ENCODE assay signal across 8 cellular contexts in genomic region chr17:27455914-27456680, GRCh38. TPM values are rescaled to one million over a fixed set of nuclear protein-coding genes. Genes with fewer than 3 reads are reported as not detected.
A peak's percentile ranks its signal among the peaks of the same experiment; 100 is the strongest.
DNase-seq lines count a peak whose midpoint lies in the region; ATAC-seq and TF ChIP-seq lines count a peak whose summit lies in the region.

Gene KSR1 (plus strand): TSS chr17:27456448. CDS start chr17:27456644, 196 bp downstream.

- no peaks in the 10 kb centered on the region for H3K9me3 Mint-ChIP-seq in activated naive CD4-positive, alpha-beta T cell treated with anti-CD3 and anti-CD28 coated beads for 36 hours

- intact Hi-C loops in activated naive CD4-positive, alpha-beta T cell treated with anti-CD3 and anti-CD28 coated beads for 36 hours (cut with micrococcal nuclease), result loop anchor here (1.0 to 2.0 kb wide), 8 partner anchors 10 to 162 kb away; partner anchors contain the start of gene WSB1

- DNase-seq in DMS79 (lab: John Stamatoyannopoulos, UW) (peak; percentile 51), Kasumi-1 (lab: John Stamatoyannopoulos, UW) (peak; percentile 68), SK-N-MC (ENCODE audit: low read depth, low spot score) (no peak), glomerular endothelial cell (ENCODE audit: extremely low read depth, low read depth, low spot score) (no peak), omental fat pad (ENCODE audit: low spot score) (peak; percentile 46)
- peak; percentile 86 for DNase-seq in activated naive CD4-positive, alpha-beta T cell treated with anti-CD3 and anti-CD28 coated beads for 36 hours

- CTCF ChIA-PET in activated naive CD4-positive, alpha-beta T cell treated with anti-CD3 and anti-CD28 coated beads for 36 hours (lab: Charles Lee), result interaction anchor here (0.6 to 8.4 kb wide), 22 partner anchors 9 to 195 kb away, joined by 3 to 78 read pairs (median 4); no protein-coding TSS in a partner anchor

- H3K9me3 ChIP-seq in SK-N-MC (ENCODE audit: low read depth, low read length), result no peaks in the 10 kb centered on the region

- no peaks in the 10 kb centered on the region for H3K36me3 ChIP-seq in SK-N-MC (ENCODE audit: insufficient read depth, low read length)

- peaks cover 26% of the 10 kb centered on the region for H3K36me3 Mint-ChIP-seq in activated naive CD4-positive, alpha-beta T cell treated with anti-CD3 and anti-CD28 coated beads for 36 hours (ENCODE audit: low read depth)

- peaks cover 42% of the 10 kb centered on the region for H3K4me1 Mint-ChIP-seq in activated naive CD4-positive, alpha-beta T cell treated with anti-CD3 and anti-CD28 coated beads for 36 hours (ENCODE audit: low read depth)

- H3K27ac ChIP-seq in SK-N-MC (no peak within 1 kb of the TSS), temporal lobe (ENCODE audit: low read depth, low read length) (peak within 1 kb of the TSS; percentile 67)

- no peak for TF ChIP-seq CTCF in omental fat pad (IDR thresholded peaks at IDR 0.05)

- peak; percentile 78 for ATAC-seq in GM21619 (IDR thresholded peaks at IDR 0.05; ENCODE audit: unreplicated experiment)
- ATAC-seq in omental fat pad (ENCODE audit: low FRiP score), result peak; percentile 95

- H3K4me3 ChIP-seq in SK-N-MC, result peak within 1 kb of the TSS; percentile 82

- H3K9ac ChIP-seq in SK-N-MC (ENCODE audit: insufficient read length), result peak within 1 kb of the TSS; percentile 73

- H3K27me3 Mint-ChIP-seq in activated naive CD4-positive, alpha-beta T cell treated with anti-CD3 and anti-CD28 coated beads for 36 hours (ENCODE audit: low read depth), result no peaks in the 10 kb centered on the region

- peak within 1 kb of the TSS; percentile 86 for H3K27ac Mint-ChIP-seq in activated naive CD4-positive, alpha-beta T cell treated with anti-CD3 and anti-CD28 coated beads for 36 hours

- peak within 1 kb of the TSS; percentile 93 for H3K4me3 Mint-ChIP-seq in activated naive CD4-positive, alpha-beta T cell treated with anti-CD3 and anti-CD28 coated beads for 36 hours

RNA-seq across cellular contexts. Expression of gene KSR1, which starts in this region (rescaled TPM):
- total RNA-seq in activated naive CD4-positive, alpha-beta T cell treated with anti-CD3 and anti-CD28 coated beads for 36 hours, result 100 to 1,000 TPM; 179 to 189 TPM
- 30.1 and 49.7 TPM in 2 replicates for total RNA-seq in glomerular endothelial cell
- total RNA-seq in omental fat pad, result 10 to 100 TPM; 25.8 to 42.3 (median 33.9) TPM
- total RNA-seq in temporal lobe, result 17.7 TPM

Comparison
In these comparisons a context has a peak if more than half of its experiments do, and no peak if none do; other contexts are left out.
1. DNase-seq: peak in DMS79 (single experiment), Kasumi-1 (2 of 2), activated naive CD4-positive, alpha-beta T cell treated with anti-CD3 and anti-CD28 coated beads for 36 hours (single experiment) and omental fat pad (single experiment); none in SK-N-MC (single experiment) and glomerular endothelial cell (single experiment).